In genomic region chr6:168035661-168036616, GRCh38 we compare ENCODE assay signal across 8 cellular contexts. TPM values are rescaled to one million over a fixed set of nuclear protein-coding genes. Genes with fewer than 3 reads are reported as not detected.
DNase-seq lines count a peak whose midpoint lies in the region; ATAC-seq and TF ChIP-seq lines count a peak whose summit lies in the region.

No MANE protein-coding gene starts in this region.

- no peak overlapping the region for H3K9ac ChIP-seq in fibroblast of lung (ENCODE audit: insufficient read depth, low read length)

- H3K27me3 Mint-ChIP-seq in osteocyte (ENCODE audit: unreplicated experiment): no peaks in the 10 kb centered on the region

- peaks cover 4% of the 10 kb centered on the region for H3K9me3 Mint-ChIP-seq in osteocyte (ENCODE audit: unreplicated experiment)

- H3K36me3 Mint-ChIP-seq in osteocyte (ENCODE audit: unreplicated experiment): peaks cover 2% of the 10 kb centered on the region

- no peaks in the 10 kb centered on the region for H3K27me3 ChIP-seq in fibroblast of lung (ENCODE audit: control insufficient read depth, insufficient read depth, low read length)

- H3K79me2 ChIP-seq in fibroblast of lung (ENCODE audit: control insufficient read depth, insufficient read depth, low read length): no peaks in the 10 kb centered on the region

- DNase-seq in NCI-H510A treated with DMSO at 0.1 percent for 48 hours (lab: John Stamatoyannopoulos, UW) (peak; percentile 27), NCI-H510A (lab: John Stamatoyannopoulos, UW) (no peak), SK-N-DZ (ENCODE audit: low spot score) (peak; percentile 49), fibroblast of lung (ENCODE audit: low read depth in 2 of 2) (peak; percentile 40 to 76), osteocyte (ENCODE audit: extremely low spot score, unreplicated experiment) (no peak), G401 (ENCODE audit: low spot score) (no peak)

- no peaks in the 10 kb centered on the region for H4K20me1 ChIP-seq in fibroblast of lung (ENCODE audit: control insufficient read depth, extremely low read depth, insufficient read depth, low read length)

- peak overlapping the region; percentile 74 for H3K27ac Mint-ChIP-seq in osteocyte (ENCODE audit: unreplicated experiment)

- TF ChIP-seq CTCF in fibroblast of lung (conservative IDR thresholded peaks at IDR 0.05 in 1 of 2, IDR thresholded peaks at IDR 0.05 in 1 of 2; ENCODE audit: low read depth in 1 of 2, low read length in 2 of 2) (no peak), osteocyte (IDR thresholded peaks at IDR 0.05) (no peak)

- H3K4me1 Mint-ChIP-seq in osteocyte (ENCODE audit: unreplicated experiment): peaks cover 49% of the 10 kb centered on the region

- peaks cover 15% of the 10 kb centered on the region for H3K4me1 ChIP-seq in fibroblast of lung (ENCODE audit: control insufficient read depth, extremely low read depth, insufficient read depth, low read length)

- H2AFZ ChIP-seq in fibroblast of lung (ENCODE audit: low read length): peak overlapping the region; percentile 82

- H3K9me3 ChIP-seq in fibroblast of lung (ENCODE audit: control insufficient read depth, insufficient read depth, low read depth, low read length): no peaks in the 10 kb centered on the region

- no peaks in the 10 kb centered on the region for H3K36me3 ChIP-seq in fibroblast of lung (ENCODE audit: control insufficient read depth, insufficient read depth, low read length)

- in situ Hi-C loops in G401 (cut with HindIII; ENCODE audit: low sequenced_read_pairs): no loop called here

- no peak for ATAC-seq in GM19324 (IDR thresholded peaks at IDR 0.05; ENCODE audit: low FRiP score, unreplicated experiment)
- no peak for ATAC-seq in HG03565 (IDR thresholded peaks at IDR 0.05; ENCODE audit: unreplicated experiment)

- peak overlapping the region; percentile 9 for H3K27ac ChIP-seq in fibroblast of lung (ENCODE audit: insufficient read depth, low read length)

- peak overlapping the region; percentile 27 to 60 (median 42) for H3K4me3 ChIP-seq in fibroblast of lung (replicated peaks in 1 of 4; ENCODE audit: control extremely low read depth in 1 of 4, insufficient read depth in 1 of 4, low read depth in 3 of 4, low read length in 4 of 4)

- peak overlapping the region; percentile 71 for H3K4me2 ChIP-seq in fibroblast of lung (ENCODE audit: extremely low read depth, insufficient read depth, low read length)

- peak overlapping the region; percentile 76 for H3K4me3 Mint-ChIP-seq in osteocyte (ENCODE audit: unreplicated experiment)

RNA-seq across cellular contexts. Expression of gene KIF25, which starts 38.5 kb away (rescaled TPM):
- polyA plus RNA-seq in SK-N-DZ (2014; cell fraction: cytosol; rRNA removed): 0.17 and 0.28 TPM in 2 replicates
- 0.76 and 4.6 TPM in 2 replicates for polyA plus RNA-seq in SK-N-DZ (2014; cell fraction: nucleus; rRNA removed)
- 0.26 and 0.33 TPM in 2 replicates for total RNA-seq in fibroblast of lung
- polyA plus RNA-seq in fibroblast of lung: not detected in 2 replicates
- polyA plus RNA-seq in fibroblast of lung (2012): not detected in 2 replicates
- not detected in 2 replicates for polyA minus RNA-seq in fibroblast of lung (ENCODE audit: low replicate concordance)
- total RNA-seq in osteocyte: not detected in 2 replicates
- not detected in 2 replicates for total RNA-seq in G401 (2014; rRNA removed; shearing (Covaris generic))

RNA-seq across cellular contexts. Expression of gene FRMD1, which starts 43.1 kb away (rescaled TPM):
- not detected in 2 replicates for polyA plus RNA-seq in SK-N-DZ (2014; cell fraction: cytosol; rRNA removed)
- not detected in 2 replicates for polyA plus RNA-seq in SK-N-DZ (2014; cell fraction: nucleus; rRNA removed)
- total RNA-seq in fibroblast of lung (not detected in 2 replicates), osteocyte (0.05 and 0.34 TPM in 2 replicates)
- polyA plus RNA-seq in fibroblast of lung: not detected in 2 replicates
- not detected in 2 replicates for polyA plus RNA-seq in fibroblast of lung (2012)
- polyA minus RNA-seq in fibroblast of lung (ENCODE audit: low replicate concordance): not detected in 2 replicates
- total RNA-seq in G401 (2014; rRNA removed; shearing (Covaris generic)): not detected in 2 replicates

Comparison
In these comparisons a context has a peak if more than half of its experiments do, and no peak if none do; other contexts are left out.
1. DNase-seq: peak in NCI-H510A treated with DMSO at 0.1 percent for 48 hours (single experiment), SK-N-DZ (single experiment) and fibroblast of lung (2 of 2); none in NCI-H510A (single experiment), osteocyte (single experiment) and G401 (single experiment).